Comparison of ENCODE assay signal across 21 cellular contexts in the genomic region with DNA sequence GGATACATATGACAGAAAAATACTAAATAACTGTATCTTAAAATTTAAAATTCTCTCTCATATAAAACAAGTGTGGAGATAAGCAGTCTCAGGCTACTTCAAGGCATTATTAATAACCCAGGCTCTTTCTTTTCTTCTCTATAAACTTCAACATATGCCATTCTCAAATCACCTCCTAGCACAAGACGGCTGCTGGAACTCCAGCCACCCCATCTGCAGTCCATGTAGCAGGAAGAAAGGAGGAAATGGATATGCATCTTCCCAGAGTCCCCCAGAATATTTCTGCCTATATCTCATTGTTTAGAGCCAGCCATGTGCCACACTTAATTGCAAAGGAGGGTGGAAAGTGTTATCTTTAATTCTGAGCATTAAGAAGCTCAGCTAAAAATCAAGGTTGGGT. TPM values are rescaled to one million over a fixed set of nuclear protein-coding genes. Genes with fewer than 3 reads are reported as not detected.
DNase-seq lines count a peak whose midpoint lies in the region; ATAC-seq, FAIRE-seq and TF ChIP-seq lines count a peak whose summit lies in the region.
"Had no signal": no experiment of that assay in that cellular context is flagged by ENCODE, and none has a peak within 500 bp of the region (broad histone marks: within the 10 kb centered on the region; RNA-seq: fewer than 3 reads in every experiment).

No MANE protein-coding gene starts in this region.

- no peak overlapping the region for H3K27ac Mint-ChIP-seq in activated CD4-positive, alpha-beta T cell treated with anti-CD3 and anti-CD28 coated beads, Interleukin-2, amount 10 ng/mL, durations not matched to agents 24 days and 14 days
- peak overlapping the region; percentile 16 to 100 (median 97) for H3K27ac Mint-ChIP-seq in naive B cell
- H3K27ac Mint-ChIP-seq in stimulated activated memory B cell treated with anti-CD40 and anti-IgM and Interleukin-4, amounts not matched to agents 10 μg/mL and 1 μg/mL and 100 μg/mL, for 72 hours, result peak overlapping the region; percentile 86
- H3K27ac Mint-ChIP-seq: CD4-positive, alpha-beta memory T cell had no signal

- no peaks in the 10 kb centered on the region for H3K27me3 Mint-ChIP-seq in activated CD4-positive, alpha-beta T cell treated with anti-CD3 and anti-CD28 coated beads, Interleukin-2, amount 10 ng/mL, durations not matched to agents 24 days and 14 days
- H3K27me3 Mint-ChIP-seq in naive B cell, result no peaks in the 10 kb centered on the region
- H3K27me3 Mint-ChIP-seq in stimulated activated memory B cell treated with anti-CD40 and anti-IgM and Interleukin-4, amounts not matched to agents 10 μg/mL and 1 μg/mL and 100 μg/mL, for 72 hours, result no peaks in the 10 kb centered on the region
- H3K27me3 Mint-ChIP-seq: CD4-positive, alpha-beta memory T cell had no signal

- 80% methylated on average over 1 of the region's 1 CpG for WGBS in K562 (ENCODE audit: insufficient coverage, low coverage, missing lambda C conversion rate)

- H3K9me3 Mint-ChIP-seq in activated CD4-positive, alpha-beta T cell treated with anti-CD3 and anti-CD28 coated beads, Interleukin-2, amount 10 ng/mL, durations not matched to agents 24 days and 14 days, result no peaks in the 10 kb centered on the region
- peaks cover 0 to 3% (median 0%) of the 10 kb centered on the region in 7 donors for H3K9me3 Mint-ChIP-seq in naive B cell
- peaks cover 3% of the 10 kb centered on the region for H3K9me3 Mint-ChIP-seq in stimulated activated memory B cell treated with anti-CD40 and anti-IgM and Interleukin-4, amounts not matched to agents 10 μg/mL and 1 μg/mL and 100 μg/mL, for 72 hours

- peaks cover 5% of the 10 kb centered on the region for H3K9me1 ChIP-seq in K562 (ENCODE audit: control insufficient read depth, insufficient read depth, low read length)

- H3K4me2 ChIP-seq in K562 (ENCODE audit: insufficient read depth, low read length), result no peak overlapping the region

- peaks cover 16 to 48% of the 10 kb centered on the region in 2 experiments for H3K4me1 ChIP-seq in K562 (replicated peaks in 1 of 2; ENCODE audit: control insufficient read depth in 2 of 2, insufficient read depth in 2 of 2, low read length in 2 of 2)

- H3K36me3 ChIP-seq in K562 (ENCODE audit: control insufficient read depth, insufficient read depth, low read length), result no peaks in the 10 kb centered on the region; the same call in 2 of the 3 replicates

- BruUV-seq in K562 (replicated peaks; lab: Mats Ljungman, UMichigan), result no TSS peak

- intact Hi-C loops in activated CD4-positive, alpha-beta T cell treated with anti-CD3 and anti-CD28 coated beads, Interleukin-2, amount 10 ng/mL, durations not matched to agents 24 days and 14 days (cut with micrococcal nuclease), result no loop called here
- intact Hi-C loops in K562 (cut with micrococcal nuclease), result no loop called here

- peak; percentile 40 for DNase-seq in activated CD4-positive, alpha-beta T cell treated with anti-CD3 and anti-CD28 coated beads, Interleukin-2, amount 10 ng/mL, durations not matched to agents 24 days and 14 days
- DNase-seq in activated CD4-positive, alpha-beta T cell treated with anti-CD3 and anti-CD28 coated beads for 4 hours, result no peak
- no peak for DNase-seq in K562 (ENCODE audit: extremely low read depth in 1 of 4, low spot score in 3 of 4)
- DNase-seq in naive B cell, result no peak
- no peak for DNase-seq in hippocampal formation (lab: John Stamatoyannopoulos, UW)
- no peak for DNase-seq in NCI-H1105 treated with DMSO at 0.1 percent for 48 hours (lab: John Stamatoyannopoulos, UW)
- DNase-seq in SW 1271 (lab: John Stamatoyannopoulos, UW), result no peak
- DNase-seq: C1 segment of cervical spinal cord; Calu3; CD4-positive, alpha-beta memory T cell; COR-L47; DMS53; DMS79 treated with DMSO at 0.1 percent for 48 hours; GF-D8; GOT3; H7; HCEC 1CT had no signal

- no peaks in the 10 kb centered on the region for H4K20me1 ChIP-seq in K562 (replicated peaks; ENCODE audit: control insufficient read depth, insufficient read depth, low read length)

- no peak for TF ChIP-seq EP300 in K562 (IDR thresholded peaks at IDR 0.05; ENCODE audit: low read length)

- H2AFZ ChIP-seq in K562 (ENCODE audit: low read depth, low read length), result no peak overlapping the region

- H3K4me3 Mint-ChIP-seq in activated CD4-positive, alpha-beta T cell treated with anti-CD3 and anti-CD28 coated beads, Interleukin-2, amount 10 ng/mL, durations not matched to agents 24 days and 14 days, result no peak overlapping the region
- H3K4me3 Mint-ChIP-seq in naive B cell, result peak overlapping the region in 5 of 8 donors; percentile 5 to 82 (median 37)
- no peak overlapping the region for H3K4me3 Mint-ChIP-seq in stimulated activated memory B cell treated with anti-CD40 and anti-IgM and Interleukin-4, amounts not matched to agents 10 μg/mL and 1 μg/mL and 100 μg/mL, for 72 hours
- H3K4me3 Mint-ChIP-seq: CD4-positive, alpha-beta memory T cell had no signal

- TF ChIP-seq POLR2A in K562 (conservative IDR thresholded peaks at IDR 0.05), result no peak

- POLR2A ChIA-PET in K562 (lab: Yijun Ruan, JAX), result interaction anchor here (0.9 kb wide), 1 partner anchor 12 kb away, joined by 3 read pairs; no protein-coding TSS in a partner anchor

- H3K36me3 Mint-ChIP-seq in activated CD4-positive, alpha-beta T cell treated with anti-CD3 and anti-CD28 coated beads, Interleukin-2, amount 10 ng/mL, durations not matched to agents 24 days and 14 days (ENCODE audit: low read depth), result no peaks in the 10 kb centered on the region
- H3K36me3 Mint-ChIP-seq in naive B cell, result peaks cover 0 to 6% of the 10 kb centered on the region in 2 donors
- peaks cover 9% of the 10 kb centered on the region for H3K36me3 Mint-ChIP-seq in stimulated activated memory B cell treated with anti-CD40 and anti-IgM and Interleukin-4, amounts not matched to agents 10 μg/mL and 1 μg/mL and 100 μg/mL, for 72 hours

- CTCF ChIA-PET in K562 (lab: Yijun Ruan, JAX; ENCODE audit: low intra/inter-chr PET ratio), result no interaction called here

- no peak for TF ChIP-seq RAD21 in K562 (CRISPR knock-in tag; conservative IDR thresholded peaks at IDR 0.05 in 1 of 2, IDR thresholded peaks at IDR 0.05 in 1 of 2)

- no peaks in the 10 kb centered on the region for H3K79me2 ChIP-seq in K562 (ENCODE audit: control insufficient read depth, insufficient read depth, low read length)

- in situ Hi-C loops in K562 (cut with MboI), result no loop called here

- H3K9me3 ChIP-seq in K562 (replicated peaks; ENCODE audit: control insufficient read depth, insufficient read depth, low read depth, low read length), result no peaks in the 10 kb centered on the region

- H3K4me3 ChIP-seq in K562, result no peak overlapping the region

- ATAC-seq in K562 (no peak), naive B cell (ENCODE audit: low read depth in 2 of 2) (no peak)
- ATAC-seq in stimulated activated memory B cell treated with anti-CD40 and anti-IgM and Interleukin-4, amounts not matched to agents 10 μg/mL and 1 μg/mL and 100 μg/mL, for 72 hours, result no peak

- no peaks in the 10 kb centered on the region for H3K27me3 ChIP-seq in K562 (ENCODE audit: control insufficient read depth in 2 of 2, insufficient read depth in 2 of 2, low read length in 2 of 2)

- TF ChIP-seq CTCF in K562 (IDR thresholded peaks at IDR 0.05 in 2 of 3, conservative IDR thresholded peaks at IDR 0.05 in 1 of 3; ENCODE audit: insufficient read depth in 2 of 3, low read depth in 1 of 3, low read length in 3 of 3), result no peak

- H3K27ac ChIP-seq in K562 (ENCODE audit: extremely low read depth, low read depth, low read length), result no peak overlapping the region
- H3K27ac ChIP-seq: 22Rv1 had no signal

- no peak overlapping the region for H3K9ac ChIP-seq in K562 (ENCODE audit: insufficient read depth in 1 of 2, low read depth in 2 of 2, low read length in 2 of 2)

- no peak for FAIRE-seq in K562 (lab: Jason Lieb, UNC)
- FAIRE-seq: A204.1, GM18507 had no signal

- H3K4me1 Mint-ChIP-seq in activated CD4-positive, alpha-beta T cell treated with anti-CD3 and anti-CD28 coated beads, Interleukin-2, amount 10 ng/mL, durations not matched to agents 24 days and 14 days, result peaks cover 11% of the 10 kb centered on the region
- H3K4me1 Mint-ChIP-seq in naive B cell, result peaks cover 78 to 93% (median 85%) of the 10 kb centered on the region in 3 donors
- H3K4me1 Mint-ChIP-seq in stimulated activated memory B cell treated with anti-CD40 and anti-IgM and Interleukin-4, amounts not matched to agents 10 μg/mL and 1 μg/mL and 100 μg/mL, for 72 hours, result peaks cover 94% of the 10 kb centered on the region

RNA-seq across cellular contexts. Expression of a gene that starts 35.3 kb away (rescaled TPM):
- 0.02 and 0.09 TPM in 2 replicates for total RNA-seq in activated CD4-positive, alpha-beta T cell treated with anti-CD3 and anti-CD28 coated beads, Interleukin-2, amount 10 ng/mL, durations not matched to agents 24 days and 14 days
- 1.6 and 8.7 TPM in 2 replicates for total RNA-seq in K562 (2011; cell fraction: chromatin; rRNA removed; ENCODE audit: low replicate concordance)
- total RNA-seq in K562 (2011; cell fraction: nucleolus; rRNA removed), result 0.50 and 1.4 TPM in 2 replicates
- 2.7 and 3.7 TPM in 2 replicates for total RNA-seq in K562 (2011; cell fraction: nucleoplasm; rRNA removed)
- total RNA-seq in K562 (2014; rRNA removed), result 2.7 and 3.8 TPM in 2 replicates
- 3.8 and 5.1 TPM in 2 replicates for total RNA-seq in K562 (2014; rRNA removed; fragmentation: Illumina TruSeq; extraction: Trizol)
- 3.6 and 4.4 TPM in 2 replicates for total RNA-seq in K562 (2015; rRNA removed; fragmentation: Illumina TruSeq; extraction: Trizol)
- 2.2 and 2.5 TPM in 2 replicates for total RNA-seq in K562 (2021)
- polyA plus RNA-seq in K562 (2011; rRNA removed), result 0.65 and 1.7 TPM in 2 replicates
- polyA plus RNA-seq in K562 (2011; cell fraction: cytosol; rRNA removed), result 0.49 and 0.63 TPM in 2 replicates
- 2.0 and 2.9 TPM in 2 replicates for polyA plus RNA-seq in K562 (2011; cell fraction: nucleus; rRNA removed)
- polyA plus RNA-seq in K562 (2012), result 3.9 and 12.9 TPM in 2 replicates
- 3.2 and 3.7 TPM in 2 replicates for polyA plus RNA-seq in K562 (2014; fragmentation: Illumina TruSeq; extraction: Trizol)
- polyA plus RNA-seq in K562 (2014; fragmentation: Nextera tagmentation; extraction: Ambion mirVana), result 1 to 10 TPM; 1.7 to 3.4 TPM
- 2.9 and 8.3 TPM in 2 replicates for polyA plus RNA-seq in K562 (2014; rRNA removed)
- polyA minus RNA-seq in K562 (2011; rRNA and poly(A)+ RNA removed), result 2.6 and 3.6 TPM in 2 replicates
- 1.2 and 1.7 TPM in 2 replicates for polyA minus RNA-seq in K562 (2011; cell fraction: cytosol; rRNA and poly(A)+ RNA removed)
- polyA minus RNA-seq in K562 (2011; cell fraction: nucleus; rRNA and poly(A)+ RNA removed), result 4.2 and 4.4 TPM in 2 replicates
- polyA plus RNA-seq in naive B cell (ENCODE audit: low read depth in 6 of 6), result under 1 TPM in 4 of 6 donors, not detected in 2; 0.10 to 0.88 (median 0.18) TPM

RNA-seq across cellular contexts. Expression of a gene that starts 58.6 kb away (rescaled TPM):
- 77.5 and 79.5 TPM in 2 replicates for total RNA-seq in activated CD4-positive, alpha-beta T cell treated with anti-CD3 and anti-CD28 coated beads, Interleukin-2, amount 10 ng/mL, durations not matched to agents 24 days and 14 days
- 74.2 and 178 TPM in 2 replicates for total RNA-seq in K562 (2011; cell fraction: chromatin; rRNA removed; ENCODE audit: low replicate concordance)
- 34.4 and 36.5 TPM in 2 replicates for total RNA-seq in K562 (2011; cell fraction: nucleolus; rRNA removed)
- total RNA-seq in K562 (2011; cell fraction: nucleoplasm; rRNA removed), result 75.4 and 160 TPM in 2 replicates
- 117 and 132 TPM in 2 replicates for total RNA-seq in K562 (2014; rRNA removed)
- 102 and 118 TPM in 2 replicates for total RNA-seq in K562 (2014; rRNA removed; fragmentation: Illumina TruSeq; extraction: Trizol)
- 76.1 and 101 TPM in 2 replicates for total RNA-seq in K562 (2015; rRNA removed; fragmentation: Illumina TruSeq; extraction: Trizol)
- total RNA-seq in K562 (2021), result 92.2 and 94.3 TPM in 2 replicates
- 65.1 and 71.1 TPM in 2 replicates for polyA plus RNA-seq in K562 (2011; rRNA removed)
- 22.9 and 43.5 TPM in 2 replicates for polyA plus RNA-seq in K562 (2011; cell fraction: cytosol; rRNA removed)
- polyA plus RNA-seq in K562 (2011; cell fraction: nucleus; rRNA removed), result 46.1 and 59.3 TPM in 2 replicates
- polyA plus RNA-seq in K562 (2012), result 41.6 and 51.1 TPM in 2 replicates
- polyA plus RNA-seq in K562 (2014; fragmentation: Illumina TruSeq; extraction: Trizol), result 85.4 and 88.4 TPM in 2 replicates
- 10 to 100 TPM; 16.3 to 16.9 TPM for polyA plus RNA-seq in K562 (2014; fragmentation: Nextera tagmentation; extraction: Ambion mirVana)
- 74.8 and 75.6 TPM in 2 replicates for polyA plus RNA-seq in K562 (2014; rRNA removed)
- polyA minus RNA-seq in K562 (2011; rRNA and poly(A)+ RNA removed), result 144 and 168 TPM in 2 replicates
- polyA minus RNA-seq in K562 (2011; cell fraction: cytosol; rRNA and poly(A)+ RNA removed), result 50.1 and 63.7 TPM in 2 replicates
- polyA minus RNA-seq in K562 (2011; cell fraction: nucleus; rRNA and poly(A)+ RNA removed), result 63.5 and 96.7 TPM in 2 replicates
- 100 to 1,000 TPM in 2 of 6 donors, 10 to 100 TPM in 4; 67.6 to 139 (median 90.9) TPM for polyA plus RNA-seq in naive B cell (ENCODE audit: low read depth in 6 of 6)

Comparison
In these comparisons a context has a peak if more than half of its experiments do, and no peak if none do; other contexts are left out.
1. H3K4me3 Mint-ChIP-seq: peak in naive B cell (5 of 8); none in activated CD4-positive, alpha-beta T cell treated with anti-CD3 and anti-CD28 coated beads, Interleukin-2, amount 10 ng/mL, durations not matched to agents 24 days and 14 days (single experiment) and stimulated activated memory B cell treated with anti-CD40 and anti-IgM and Interleukin-4, amounts not matched to agents 10 μg/mL and 1 μg/mL and 100 μg/mL, for 72 hours (single experiment).